ENCODE assay signal across 8 cellular contexts in genomic region chr19:36331353-36332228, GRCh38. TPM values are rescaled to one million over a fixed set of nuclear protein-coding genes. Genes with fewer than 3 reads are reported as not detected.
DNase-seq lines count a peak whose midpoint lies in the region; ATAC-seq and TF ChIP-seq lines count a peak whose summit lies in the region.

No MANE protein-coding gene starts in this region.

- H3K9ac ChIP-seq in liver (ENCODE audit: low read depth in 1 of 2, low read length in 2 of 2): peak overlapping the region in 1 of 2 donors; percentile 47

- H3K4me1 ChIP-seq in liver (ENCODE audit: control insufficient read depth in 4 of 4, insufficient read depth in 4 of 4, low read length in 3 of 4): no peaks in the 10 kb centered on the region

- no peak for TF ChIP-seq CTCF in liver (IDR thresholded peaks at IDR 0.05; ENCODE audit: low read depth, low read length, missing input control)

- H3K9me3 ChIP-seq in liver (ENCODE audit: control insufficient read depth in 4 of 4, low read length in 3 of 4): peaks cover 15 to 55% (median 42%) of the 10 kb centered on the region in 4 donors

- 5% methylated on average over 43 of the region's 43 CpGs for WGBS in liver

- DNase-seq in COLO668 (lab: John Stamatoyannopoulos, UW; ENCODE audit: unreplicated experiment) (peak; percentile 93), NCI-H2171 (lab: John Stamatoyannopoulos, UW) (peak; percentile 94), ecto neural progenitor cell (ENCODE audit: low spot score) (peak; percentile 95)
- peak; percentile 42 for DNase-seq in activated CD4-positive, alpha-beta T cell treated with anti-CD3 and anti-CD28 coated beads, Interleukin-2, amount 50 U/mL, for 1 hour
- peak; percentile 33 for DNase-seq in stimulated activated CD4-positive, alpha-beta T cell treated with anti-CD3 and anti-CD28 coated beads, Interleukin-2, amount 100 ng/mL, for 4 hours (ENCODE audit: low read depth)

- peak overlapping the region; percentile 55 to 83 (median 83) for H3K4me3 ChIP-seq in liver (ENCODE audit: low read depth in 1 of 3, low read length in 3 of 3)

- no peak for TF ChIP-seq RAD21 in liver (IDR thresholded peaks at IDR 0.05)

- H3K36me3 ChIP-seq in liver (ENCODE audit: control insufficient read depth in 4 of 4, insufficient read depth in 3 of 4, low read depth in 1 of 4, low read length in 3 of 4): peaks cover 0 to 5% (median 4%) of the 10 kb centered on the region in 4 donors

- H3K27ac ChIP-seq in liver (ENCODE audit: low read depth in 1 of 2, low read length in 2 of 2): peak overlapping the region in 1 of 2 donors; percentile 56

- no peaks in the 10 kb centered on the region for H3K27me3 ChIP-seq in liver (ENCODE audit: control insufficient read depth in 4 of 4, insufficient read depth in 4 of 4, low read length in 3 of 4)

- ATAC-seq in GM21786 (IDR thresholded peaks at IDR 0.05; ENCODE audit: unreplicated experiment) (peak; percentile 90), HG02884 (IDR thresholded peaks at IDR 0.05; ENCODE audit: unreplicated experiment) (no peak)

TF ChIP-seq in liver, 16 proteins besides CTCF, POLR2A, EP300 and RAD21:
- no peak for TF ChIP-seq ZBTB33 (IDR thresholded peaks at IDR 0.05)
- no peak for TF ChIP-seq YY1 (IDR thresholded peaks at IDR 0.05)
- TF ChIP-seq RXRA (IDR thresholded peaks at IDR 0.05): no peak
- no peak for TF ChIP-seq HNF4G (IDR thresholded peaks at IDR 0.05)
- no peak for TF ChIP-seq HNF4A (conservative IDR thresholded peaks at IDR 0.05)
- no peak for TF ChIP-seq EGR1 (IDR thresholded peaks at IDR 0.05; ENCODE audit: low read depth in 2 of 2)
- TF ChIP-seq JUND (IDR thresholded peaks at IDR 0.05): no peak
- TF ChIP-seq TAF1 (conservative IDR thresholded peaks at IDR 0.05): no peak
- TF ChIP-seq SP1 (IDR thresholded peaks at IDR 0.05): peak; percentile 52
- TF ChIP-seq NR2F2 (IDR thresholded peaks at IDR 0.05): peak; percentile 48
- TF ChIP-seq FOXA2 (IDR thresholded peaks at IDR 0.05): no peak
- TF ChIP-seq ATF3 (IDR thresholded peaks at IDR 0.05): no peak
- TF ChIP-seq REST (IDR thresholded peaks at IDR 0.05): no peak
- TF ChIP-seq MAX (IDR thresholded peaks at IDR 0.05): no peak
- TF ChIP-seq GABPA (IDR thresholded peaks at IDR 0.05 in 1 of 2, conservative IDR thresholded peaks at IDR 0.05 in 1 of 2): peak; percentile 70 to 80
- no peak for TF ChIP-seq FOXA1 (IDR thresholded peaks at IDR 0.05)
TF ChIP-seq in liver: peak in this region for 3.

RNA-seq across cellular contexts. Expression of gene ZFP14, which starts 47.4 kb away (rescaled TPM):
- 1 to 10 TPM; 3.4 to 5.1 TPM for total RNA-seq in liver
- polyA plus RNA-seq in liver: 1 to 10 TPM in 1 of 2 donors, under 1 TPM in 1; 0.43 to 3.4 TPM

Comparison
In these comparisons a context has a peak if more than half of its experiments do, and no peak if none do; other contexts are left out.
1. DNase-seq: peak in every context shown above with its lines; median percentile 95 in ecto neural progenitor cell; 94 in NCI-H2171; 93 in COLO668; 42 in activated CD4-positive, alpha-beta T cell treated with anti-CD3 and anti-CD28 coated beads, Interleukin-2, amount 50 U/mL, for 1 hour; 33 in stimulated activated CD4-positive, alpha-beta T cell treated with anti-CD3 and anti-CD28 coated beads, Interleukin-2, amount 100 ng/mL, for 4 hours.